Comparison of ENCODE assay signal across 22 cellular contexts in genomic region chr10:120508966-120509365, GRCh38. TPM values are rescaled to one million over a fixed set of nuclear protein-coding genes. Genes with fewer than 3 reads are reported as not detected.
DNase-seq lines count a peak whose midpoint lies in the region; ATAC-seq and TF ChIP-seq lines count a peak whose summit lies in the region.
"Had no signal": no experiment of that assay in that cellular context is flagged by ENCODE, and none has a peak within 500 bp of the region (broad histone marks: within the 10 kb centered on the region; RNA-seq: fewer than 3 reads in every experiment).

No MANE protein-coding gene starts in this region.

- H3K27ac ChIP-seq in RWPE1 = peak overlapping the region; percentile 67; the same call in 1 of the 2 replicates
- H3K27ac ChIP-seq: A549, PC-9 had no signal

- POLR2A ChIA-PET in RWPE1 (lab: Yijun Ruan, JAX; ENCODE audit: low non-redundant PET) = no interaction called here

- CTCF ChIA-PET in RWPE1 (lab: Yijun Ruan, JAX) = interaction anchor here (0.5 kb wide), 1 partner anchor 428 kb away, joined by 4 read pairs; no protein-coding TSS in a partner anchor

- DNase-seq in HT1080 (ENCODE audit: low read depth) = peak; percentile 31
- DNase-seq in RWPE1 (ENCODE audit: low spot score) = no peak
- DNase-seq in epithelial cell of esophagus (ENCODE audit: low read depth) = peak; percentile 44
- no peak for DNase-seq in GDM1 (lab: John Stamatoyannopoulos, UW)
- no peak for DNase-seq in SIG-M5 treated with dmso at 0.1 percent for 504 hours (lab: John Stamatoyannopoulos, UW; ENCODE audit: unreplicated experiment)
- no peak for DNase-seq in NCI-H1436 (lab: John Stamatoyannopoulos, UW)
- DNase-seq: CD4-positive, alpha-beta memory T cell; COR-L47; DMS53; IMR-90; KG1; NCI-H1048; NCI-H1417 treated with DMSO at 0.1 percent for 48 hours; NCI-H187 treated with DMSO at 0.1 percent for 48 hours; NCI-H2171 treated with DMSO at 0.1 percent for 48 hours; NCI-H524; NCI-H748 treated with DMSO at 0.1 percent for 48 hours; PC-9; SHP77 had no signal

- no peak for ATAC-seq in GM19324 (IDR thresholded peaks at IDR 0.05; ENCODE audit: low FRiP score, unreplicated experiment)
- ATAC-seq: A549 had no signal

- TF ChIP-seq CTCF in RWPE1 (conservative IDR thresholded peaks at IDR 0.05; ENCODE audit: low read depth) (no peak), epithelial cell of esophagus (IDR thresholded peaks at IDR 0.05; ENCODE audit: insufficient read depth, low read depth, low read length, missing control alignments) (no peak)

- no peak overlapping the region for H3K4me3 ChIP-seq in epithelial cell of esophagus (ENCODE audit: low read length)
- H3K4me3 ChIP-seq: A549, PC-9 had no signal

RNA-seq across cellular contexts. Expression of gene PLPP4, which starts 51.9 kb away (rescaled TPM):
- 27.6 and 47.7 TPM in 2 replicates for total RNA-seq in HT1080 (2014; rRNA removed; shearing (Covaris generic))
- polyA plus RNA-seq in HT1080 (2015; cell fraction: cytosol; rRNA removed) = 27.2 and 31.9 TPM in 2 replicates
- 25.2 and 26.9 TPM in 2 replicates for polyA plus RNA-seq in HT1080 (2015; cell fraction: nucleus; rRNA removed)
- total RNA-seq: CD4-positive, alpha-beta memory T cell; G401; PC-9 had no signal
- polyA plus RNA-seq: A549; CD4-positive, alpha-beta memory T cell had no signal

Comparison
In these comparisons a context has a peak if more than half of its experiments do, and no peak if none do; other contexts are left out.
1. DNase-seq: peak in HT1080 (single experiment) and epithelial cell of esophagus (single experiment); none in RWPE1 (single experiment), GDM1 (single experiment), SIG-M5 treated with dmso at 0.1 percent for 504 hours (single experiment) and NCI-H1436 (single experiment).